In genomic region chr15:69082041-69082502, GRCh38 we compare ENCODE assay signal across 10 cellular contexts.
DNase-seq lines count a peak whose midpoint lies in the region; ATAC-seq and TF ChIP-seq lines count a peak whose summit lies in the region.
"Had no signal": no experiment of that assay in that cellular context is flagged by ENCODE, and none has a peak within 500 bp of the region (broad histone marks: within the 10 kb centered on the region; RNA-seq: fewer than 3 reads in every experiment).

No MANE protein-coding gene starts in this region.

- TF ChIP-seq POLR2A in adrenal gland (IDR thresholded peaks at IDR 0.05) (peak in 1 of 2 donors; percentile 41), heart left ventricle (IDR thresholded peaks at IDR 0.05) (no peak), sigmoid colon (IDR thresholded peaks at IDR 0.05) (no peak)

- peak; percentile 30 for DNase-seq in AG20443 (ENCODE audit: low spot score)
- DNase-seq in adrenal gland: peak; percentile 37 to 84 (median 73)
- DNase-seq in heart left ventricle: peak in 4 of 5 donors; percentile 42 to 57 (median 52)
- DNase-seq in sigmoid colon: peak; percentile 72
- DNase-seq in HuH-7 (ENCODE audit: low spot score): no peak
- DNase-seq in DMS79 treated with DMSO at 0.1 percent for 48 hours (lab: John Stamatoyannopoulos, UW): no peak
- DNase-seq in dedifferentiated amniotic fluid mesenchymal stem cell (ENCODE audit: extremely low spot score): no peak
- DNase-seq: CD4-positive, alpha-beta T cell; NCI-H1930 had no signal

- H3K4me1 ChIP-seq in adrenal gland (replicated peaks in 1 of 2) (peaks cover 23 to 43% of the 10 kb centered on the region in 2 donors), heart left ventricle (peaks cover 0 to 45% (median 37%) of the 10 kb centered on the region in 12 donors), sigmoid colon (peaks cover 0 to 12% (median 2%) of the 10 kb centered on the region in 4 donors)

- ATAC-seq in heart left ventricle (peak; percentile 69 to 88 (median 82)), GM19395 (IDR thresholded peaks at IDR 0.05; ENCODE audit: unreplicated experiment) (no peak)

- no peaks in the 10 kb centered on the region for H3K9me3 ChIP-seq in adrenal gland (replicated peaks in 1 of 3)
- H3K9me3 ChIP-seq in heart left ventricle: no peaks in the 10 kb centered on the region
- H3K9me3 ChIP-seq in sigmoid colon: no peaks in the 10 kb centered on the region

- TF ChIP-seq CTCF in adrenal gland (IDR thresholded peaks at IDR 0.05) (no peak), heart left ventricle (IDR thresholded peaks at IDR 0.05) (no peak), sigmoid colon (IDR thresholded peaks at IDR 0.05) (no peak)

- H3K27ac ChIP-seq in adrenal gland (peak overlapping the region; percentile 39 to 86 (median 78)), heart left ventricle (peak overlapping the region; percentile 70 to 90 (median 83)), sigmoid colon (peak overlapping the region; percentile 53 to 72 (median 64))

- H3K4me3 ChIP-seq in adrenal gland (no peak overlapping the region), heart left ventricle (peak overlapping the region in 1 of 12 donors; percentile 22), sigmoid colon (no peak overlapping the region)

- WGBS in adrenal gland, 4 donors: 16 to 28% (median 21%) methylated on average over 3 of the region's 3 CpGs
- WGBS in heart left ventricle, 4 donors: 37 to 57% (median 44%) methylated on average over 3 of the region's 3 CpGs
- 84 to 87% methylated on average over 3 of the region's 3 CpGs for WGBS in sigmoid colon, 2 donors

- H3K36me3 ChIP-seq in adrenal gland (replicated peaks in 1 of 2): no peaks in the 10 kb centered on the region
- no peaks in the 10 kb centered on the region for H3K36me3 ChIP-seq in heart left ventricle
- no peaks in the 10 kb centered on the region for H3K36me3 ChIP-seq in sigmoid colon

- H3K27me3 ChIP-seq in adrenal gland (no peaks in the 10 kb centered on the region), heart left ventricle (no peaks in the 10 kb centered on the region), sigmoid colon (peaks cover 0 to 4% (median 0%) of the 10 kb centered on the region in 3 donors)

- no peak for TF ChIP-seq EP300 in sigmoid colon (IDR thresholded peaks at IDR 0.05)

- intact Hi-C loops in adrenal gland (cut with DNase I) (no loop called here), heart left ventricle (cut with DNase I) (loop anchor here in 5 of 10 donors (2.0 to 5.0 kb wide), 2 partner anchors 79 to 80 kb away; partner anchors contain the start of gene GLCE (in 5 of the 5)), sigmoid colon (cut with DNase I) (no loop called here)

Comparison
In these comparisons a context has a peak if more than half of its experiments do, and no peak if none do; other contexts are left out.
1. DNase-seq: peak in AG20443 (single experiment), adrenal gland (7 of 7), heart left ventricle (4 of 5) and sigmoid colon (single experiment); none in HuH-7 (single experiment), DMS79 treated with DMSO at 0.1 percent for 48 hours (single experiment) and dedifferentiated amniotic fluid mesenchymal stem cell (single experiment).
2. Peak in every context shown above with its lines, with median percentiles within 50 percentile points of each other: H3K27ac ChIP-seq.